Comparison of ENCODE assay signal across 1 cellular context in genomic region chr19:38452430-38453366, GRCh38.
A peak's percentile ranks its signal among the peaks of the same experiment; 100 is the strongest.
TF ChIP-seq lines count a peak whose summit lies in the region.

No MANE protein-coding gene starts in this region.

TF ChIP-seq in K562, 482 proteins besides CTCF, POLR2A, EP300 and RAD21 (continued from another document and continues in another):
- TF ChIP-seq PBX2 (CRISPR knock-in tag; IDR thresholded peaks at IDR 0.05; ENCODE audit: low read depth) (no peak), PBX2 (tag; conservative IDR thresholded peaks at IDR 0.05; ENCODE audit: low read depth) (peak; percentile 49; the same call in 1 of the 2 replicates), ZNF232 (CRISPR knock-in tag; IDR thresholded peaks at IDR 0.05) (peak; percentile 88; the same call in 1 of the 2 replicates), MEIS2 (IDR thresholded peaks at IDR 0.05; ENCODE audit: partially characterized antibody) (peak; percentile 17), SREBF2 (CRISPR knock-in tag; IDR thresholded peaks at IDR 0.05) (0 out of 2 replicates have a peak, but pooled peaks have one; percentile 80), ZC3H4 (CRISPR knock-in tag; IDR thresholded peaks at IDR 0.05; ENCODE audit: borderline replicate concordance) (peak; percentile 28; the same call in 1 of the 2 replicates), ZNF668 (CRISPR knock-in tag; IDR thresholded peaks at IDR 0.05) (peak; percentile 75; the same call in 1 of the 2 replicates), SMAD1 (IDR thresholded peaks at IDR 0.05; ENCODE audit: low read depth, low read length, partially characterized antibody) (peak; percentile 47), ETV5 (CRISPR knock-in tag; IDR thresholded peaks at IDR 0.05; ENCODE audit: low read depth) (peak; percentile 70), GTF2E2 (tag; IDR thresholded peaks at IDR 0.05) (no peak), NR1H2 (CRISPR knock-in tag; IDR thresholded peaks at IDR 0.05) (peak; percentile 95; the same call in 1 of the 2 replicates), CBX3 (IDR thresholded peaks at IDR 0.05; ENCODE audit: borderline replicate concordance in 1 of 2, low read length in 2 of 2) (peak in 1 of 2 experiments; percentile 98; a peak in 2 of 3 replicates), HMGN3 (IDR thresholded peaks at IDR 0.05; ENCODE audit: borderline replicate concordance, extremely low read depth, insufficient read length, low read depth, low read length) (peak; percentile 52), ARID3B (CRISPR knock-in tag; IDR thresholded peaks at IDR 0.05; ENCODE audit: borderline replicate concordance) (0 out of 2 replicates have a peak, but pooled peaks have one; percentile 61), ZNF133 (CRISPR knock-in tag; IDR thresholded peaks at IDR 0.05) (no peak), HIVEP1 (CRISPR knock-in tag; IDR thresholded peaks at IDR 0.05) (peak; percentile 48; the same call in 1 of the 2 replicates), MGA (IDR thresholded peaks at IDR 0.05) (peak; percentile 100), NFATC3 (IDR thresholded peaks at IDR 0.05) (no peak), KLF13 (tag; IDR thresholded peaks at IDR 0.05; ENCODE audit: borderline replicate concordance, low read depth) (peak; percentile 41; the same call in 1 of the 2 replicates), ZNF583 (CRISPR knock-in tag; IDR thresholded peaks at IDR 0.05) (peak; percentile 72; the same call in 1 of the 2 replicates), CXXC5 (CRISPR knock-in tag; IDR thresholded peaks at IDR 0.05) (peak; percentile 78), ZBTB7A (IDR thresholded peaks at IDR 0.05; ENCODE audit: borderline replicate concordance, control insufficient read depth, low read depth, low read length) (peak; percentile 45; the same call in 1 of the 2 replicates), ZNF41 (CRISPR knock-in tag; conservative IDR thresholded peaks at IDR 0.05) (no peak), VEZF1 (CRISPR knock-in tag; IDR thresholded peaks at IDR 0.05) (peak; percentile 59; the same call in 1 of the 2 replicates), RBFOX2 (IDR thresholded peaks at IDR 0.05; ENCODE audit: low read depth, low read length) (peak; percentile 85), ZNF197 (CRISPR knock-in tag; IDR thresholded peaks at IDR 0.05; ENCODE audit: low read depth) (no peak), ATF1 (CRISPR knock-in tag; IDR thresholded peaks at IDR 0.05) (no peak), ATF1 (tag; IDR thresholded peaks at IDR 0.05) (peak; percentile 74), ETV6 (IDR thresholded peaks at IDR 0.05; ENCODE audit: borderline replicate concordance in 1 of 2, low read depth in 2 of 2, low read length in 1 of 2) (no peak), ETV6 (CRISPR knock-in tag; IDR thresholded peaks at IDR 0.05; ENCODE audit: borderline replicate concordance) (no peak), DMBX1 (CRISPR knock-in tag; IDR thresholded peaks at IDR 0.05; ENCODE audit: borderline replicate concordance) (peak; percentile 60; the same call in 1 of the 2 replicates), MYC (IDR thresholded peaks at IDR 0.05; ENCODE audit: low read depth, low read length) (peak; percentile 58; the same call in 1 of the 2 replicates), MYC (CRISPR knock-in tag; IDR thresholded peaks at IDR 0.05; ENCODE audit: borderline replicate concordance, low read depth) (no peak), WHSC1 (IDR thresholded peaks at IDR 0.05; ENCODE audit: low read length) (no peak), GABPB1 (CRISPR knock-in tag; IDR thresholded peaks at IDR 0.05) (peak; percentile 78), MTA3 (IDR thresholded peaks at IDR 0.05; ENCODE audit: borderline replicate concordance) (peak; percentile 80; the same call in 1 of the 2 replicates), RBM17 (IDR thresholded peaks at IDR 0.05; ENCODE audit: borderline replicate concordance, low read depth, low read length) (no peak), PRPF4 (IDR thresholded peaks at IDR 0.05; ENCODE audit: insufficient read depth, low read depth, low read length, poor library complexity, severe bottlenecking) (no peak), ZNF707 (CRISPR knock-in tag; conservative IDR thresholded peaks at IDR 0.05) (0 out of 2 replicates have a peak, but pooled peaks have one; percentile 20), SMAD4 (CRISPR knock-in tag; conservative IDR thresholded peaks at IDR 0.05) (peak; percentile 78), ESRRA (IDR thresholded peaks at IDR 0.05; ENCODE audit: borderline replicate concordance, low read depth) (peak; percentile 93), HDAC1 (IDR thresholded peaks at IDR 0.05) (0 out of 4 replicates have a peak, but pooled peaks of 1 of the 2 experiments have one; percentile 46), E2F3 (CRISPR knock-in tag; IDR thresholded peaks at IDR 0.05) (0 out of 2 replicates have a peak, but pooled peaks have one; percentile 31), ID3 (CRISPR knock-in tag; IDR thresholded peaks at IDR 0.05) (no peak), ID3 (tag; IDR thresholded peaks at IDR 0.05) (0 out of 2 replicates have a peak, but pooled peaks have one; percentile 56), MXI1 (IDR thresholded peaks at IDR 0.05; ENCODE audit: low read depth, low read length) (no peak), BRD9 (IDR thresholded peaks at IDR 0.05; ENCODE audit: low read depth, partially characterized antibody) (peak; percentile 53), ZNF76 (CRISPR knock-in tag; IDR thresholded peaks at IDR 0.05; ENCODE audit: borderline replicate concordance) (peak; percentile 84; the same call in 1 of the 2 replicates), CREB3 (tag; conservative IDR thresholded peaks at IDR 0.05; ENCODE audit: low read depth) (peak; percentile 90)
